9 cellular contexts compared by ENCODE assay signal in genomic region chr22:39351689-39352214, GRCh38. TPM values are rescaled to one million over a fixed set of nuclear protein-coding genes. Genes with fewer than 3 reads are reported as not detected.
A peak's percentile ranks its signal among the peaks of the same experiment; 100 is the strongest.
DNase-seq lines count a peak whose midpoint lies in the region; ATAC-seq and TF ChIP-seq lines count a peak whose summit lies in the region.
"Had no signal": no experiment of that assay in that cellular context is flagged by ENCODE, and none has a peak within 500 bp of the region (broad histone marks: within the 10 kb centered on the region; RNA-seq: fewer than 3 reads in every experiment).

No MANE protein-coding gene starts in this region.

- peak overlapping the region; percentile 41 for H3K27ac ChIP-seq in WERI-Rb-1
- peak overlapping the region; percentile 6 for H3K27ac ChIP-seq in layer of hippocampus (ENCODE audit: low read depth, low read length)

- H3K36me3 ChIP-seq in BE2C = no peaks in the 10 kb centered on the region; the same call in 1 of the 2 replicates
- H3K36me3 ChIP-seq in WERI-Rb-1 = peaks cover 6% of the 10 kb centered on the region

- H3K27me3 ChIP-seq in BE2C = no peaks in the 10 kb centered on the region
- no peaks in the 10 kb centered on the region for H3K27me3 ChIP-seq in WERI-Rb-1 (ENCODE audit: insufficient read depth, low read depth, severe bottlenecking)
- H3K27me3 ChIP-seq in layer of hippocampus (ENCODE audit: control insufficient read depth, insufficient read depth, low read length) = no peaks in the 10 kb centered on the region

- H3K4me3 ChIP-seq in BE2C (ENCODE audit: low read depth, low read length) = peak overlapping the region; percentile 21; the same call in 1 of the 2 replicates
- H3K4me3 ChIP-seq in HFF-Myc (replicated peaks; ENCODE audit: low read depth, low read length) = peak overlapping the region; percentile 65; the same call in 1 of the 2 replicates
- H3K4me3 ChIP-seq in WERI-Rb-1 (ENCODE audit: low read depth, low read length) = no peak overlapping the region

- ATAC-seq in HG02973 (IDR thresholded peaks at IDR 0.05; ENCODE audit: unreplicated experiment) (no peak), GM21528 (IDR thresholded peaks at IDR 0.05; ENCODE audit: low FRiP score, unreplicated experiment) (no peak)

- TF ChIP-seq CTCF in BE2C (IDR thresholded peaks at IDR 0.05; ENCODE audit: low read depth, low read length) (no peak), HFF-Myc (IDR thresholded peaks at IDR 0.05; ENCODE audit: low read depth, low read length, missing control alignments) (no peak), WERI-Rb-1 (IDR thresholded peaks at IDR 0.05; ENCODE audit: low read depth, low read length) (no peak)

- DNase-seq in BE2C (peak; percentile 91), HFF-Myc (ENCODE audit: extremely low read depth, low read depth) (no peak), WERI-Rb-1 (no peak), DMS114 treated with DMSO at 0.1 percent for 48 hours (lab: John Stamatoyannopoulos, UW; ENCODE audit: unreplicated experiment) (no peak), ureter (ENCODE audit: low spot score) (no peak)
- DNase-seq: COR-L47 had no signal

- H3K9me3 ChIP-seq in BE2C = no peaks in the 10 kb centered on the region
- H3K9me3 ChIP-seq in WERI-Rb-1 (ENCODE audit: severe bottlenecking) = no peaks in the 10 kb centered on the region

- peaks cover 16% of the 10 kb centered on the region for H3K4me1 ChIP-seq in BE2C

RNA-seq across cellular contexts. Expression of gene SYNGR1, which starts 2.0 kb away (rescaled TPM):
- 42.1 TPM for polyA plus RNA-seq in BE2C (2012; ENCODE audit: insufficient read depth, insufficient read length, low read depth)
- total RNA-seq in ureter = 32.6 TPM

RNA-seq across cellular contexts. Expression of gene RPL3, which starts 32.3 kb away (rescaled TPM):
- polyA plus RNA-seq in BE2C (2012; ENCODE audit: insufficient read depth, insufficient read length, low read depth) = 1,250 TPM
- 2,529 TPM for total RNA-seq in ureter

RNA-seq across cellular contexts. Expression of gene TAB1, which starts 47.8 kb away (rescaled TPM):
- polyA plus RNA-seq in BE2C (2012; ENCODE audit: insufficient read depth, insufficient read length, low read depth) = 53.2 TPM
- total RNA-seq in ureter = 27.5 TPM
